ENCODE assay signal across 3 cellular contexts in genomic region chr3:3927198-3927597, GRCh38.
"Had no signal": no experiment of that assay in that cellular context is flagged by ENCODE, and none has a peak within 500 bp of the region (broad histone marks: within the 10 kb centered on the region; RNA-seq: fewer than 3 reads in every experiment).

No MANE protein-coding gene starts in this region.

- DNase-seq: GDM1, GF-D8 had no signal

- ATAC-seq: GM12878 had no signal

- H3K4me3 ChIP-seq: GM12878 had no signal
